8 cellular contexts compared by ENCODE assay signal in the genomic region with DNA sequence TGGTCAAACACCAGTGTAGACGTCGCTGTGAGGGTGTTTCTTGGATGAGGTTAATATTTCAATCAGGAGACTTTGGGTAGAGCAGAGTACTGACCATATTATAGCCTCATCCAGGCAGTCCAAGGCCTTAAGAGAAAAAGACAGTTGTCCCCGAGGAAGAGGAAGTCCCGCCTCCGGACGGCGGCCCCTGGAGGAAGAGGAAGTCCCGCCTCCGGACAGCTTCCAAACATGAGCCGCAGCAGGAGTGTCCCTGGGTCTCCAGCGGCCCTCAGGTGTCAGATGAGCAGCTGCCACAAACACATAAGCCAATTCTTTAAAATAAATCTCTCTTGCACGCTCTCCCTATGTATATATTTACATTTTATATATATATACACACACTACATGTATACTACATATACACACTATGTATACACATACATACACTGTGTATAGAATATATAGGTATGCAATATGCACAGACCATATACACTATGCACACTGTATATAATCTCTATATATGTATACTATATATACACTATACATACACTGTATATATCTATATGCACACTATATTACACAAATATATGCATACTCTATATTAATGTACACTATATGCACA. TPM values are rescaled to one million over a fixed set of nuclear protein-coding genes. Genes with fewer than 3 reads are reported as not detected.
DNase-seq lines count a peak whose midpoint lies in the region; ATAC-seq and TF ChIP-seq lines count a peak whose summit lies in the region.

No MANE protein-coding gene starts in this region.

- RAD21 ChIA-PET in HCT116 (lab: Charles Lee; ENCODE audit: low non-redundant PET in 1 of 2, low total read pairs in 2 of 2, uncharacterized antibody in 2 of 2, unreplicated experiment in 2 of 2): no interaction called here

- no peaks in the 10 kb centered on the region for H3K27me3 ChIP-seq in HCT116 (ENCODE audit: insufficient read depth, low read length)
- H3K27me3 ChIP-seq in body of pancreas: no peaks in the 10 kb centered on the region

- peak overlapping the region; percentile 74 for H3K4me2 ChIP-seq in HCT116 (ENCODE audit: low read length)

- POLR2A ChIA-PET in HCT116 (lab: Charles Lee): no interaction called here

- CTCF ChIA-PET in HCT116 (lab: Charles Lee): interaction anchor here (1.0 kb wide), 1 partner anchor 11 kb away, joined by 3 read pairs; no protein-coding TSS in a partner anchor

- peak overlapping the region; percentile 55 for H3K9ac ChIP-seq in HCT116 (ENCODE audit: low read length)

- no peaks in the 10 kb centered on the region for H4K20me1 ChIP-seq in HCT116 (ENCODE audit: insufficient read depth)

- H3K4me3 ChIP-seq in HCT116 (replicated peaks in 1 of 2; ENCODE audit: low read depth in 1 of 2, low read length in 2 of 2): peak overlapping the region; percentile 29 to 46
- no peak overlapping the region for H3K4me3 ChIP-seq in body of pancreas

- TF ChIP-seq POLR2A in HCT116 (IDR thresholded peaks at IDR 0.05; ENCODE audit: borderline replicate concordance, extremely low read depth, insufficient read depth, insufficient read length) (no peak), body of pancreas (IDR thresholded peaks at IDR 0.05) (no peak)

- H2AFZ ChIP-seq in HCT116 (ENCODE audit: low read depth, low read length, poor library complexity, severe bottlenecking): no peak overlapping the region

- H3K27ac ChIP-seq in HCT116 (ENCODE audit: low read depth, low read length) (peak overlapping the region; percentile 38; the same call in 1 of the 2 replicates), body of pancreas (no peak overlapping the region)

- 44 to 75% methylated on average over 12 of the region's 12 CpGs for WGBS in body of pancreas, 2 donors

- H3K36me3 ChIP-seq in HCT116 (ENCODE audit: control insufficient read depth in 1 of 2, insufficient read depth in 2 of 2, low read length in 2 of 2) (no peaks in the 10 kb centered on the region), body of pancreas (replicated peaks in 1 of 2; ENCODE audit: insufficient read depth in 1 of 2, low read depth in 2 of 2) (no peaks in the 10 kb centered on the region)

- TF ChIP-seq RAD21 in HCT116 (IDR thresholded peaks at IDR 0.05; ENCODE audit: low read depth): no peak

- H3K79me2 ChIP-seq in HCT116 (ENCODE audit: insufficient read depth, low read length): no peaks in the 10 kb centered on the region

- H3K4me1 ChIP-seq in HCT116 (ENCODE audit: control insufficient read depth in 1 of 2, insufficient read depth in 2 of 2, low read length in 2 of 2): peaks cover 0 to 4% of the 10 kb centered on the region in 2 experiments; a peak in 1 of 4 replicates
- peaks cover 11% of the 10 kb centered on the region for H3K4me1 ChIP-seq in body of pancreas

- intact Hi-C loops in HCT116 (cut with micrococcal nuclease): no loop called here
- intact Hi-C loops in body of pancreas (cut with DNase I): no loop called here

- no peaks in the 10 kb centered on the region for H3K9me2 ChIP-seq in HCT116 (ENCODE audit: insufficient read depth)

- ATAC-seq in HCT116: peak; percentile 92
- peak; percentile 34 for ATAC-seq in body of pancreas
- no peak for ATAC-seq in HG03457 (IDR thresholded peaks at IDR 0.05; ENCODE audit: unreplicated experiment)
- no peak for ATAC-seq in HG03378 (IDR thresholded peaks at IDR 0.05; ENCODE audit: unreplicated experiment)

- TF ChIP-seq CTCF in HCT116 (IDR thresholded peaks at IDR 0.05 in 2 of 3, conservative IDR thresholded peaks at IDR 0.05 in 1 of 3; ENCODE audit: borderline replicate concordance in 1 of 3, insufficient read depth in 1 of 3, low read depth in 2 of 3, low read length in 2 of 3) (no peak), body of pancreas (IDR thresholded peaks at IDR 0.05) (no peak)

- no peaks in the 10 kb centered on the region for H3K9me3 ChIP-seq in HCT116 (ENCODE audit: control insufficient read depth in 1 of 2, insufficient read depth in 1 of 2, low read depth in 1 of 2, low read length in 2 of 2)
- H3K9me3 ChIP-seq in body of pancreas: no peaks in the 10 kb centered on the region

- no TSS peak for BruUV-seq in HCT116 (replicated peaks; lab: Mats Ljungman, UMichigan)

- DNase-seq in HCT116 (ENCODE audit: low read depth, low spot score) (no peak), SKM-1 (lab: John Stamatoyannopoulos, UW; ENCODE audit: unreplicated experiment) (peak; percentile 59), body of pancreas (peak; percentile 54 to 72 (median 63)), NCI-H1105 (lab: John Stamatoyannopoulos, UW) (no peak), NCI-H524 (lab: John Stamatoyannopoulos, UW) (no peak)
- DNase-seq in stimulated activated CD4-positive, alpha-beta T cell treated with anti-CD3 and anti-CD28 coated beads, TNF-alpha, amount 100 ng/mL, for 48 hours (ENCODE audit: low read depth in 3 of 3): peak in 2 of 3 donors; percentile 37 to 59

TF ChIP-seq in HCT116, 20 proteins besides CTCF, POLR2A, EP300 and RAD21:
- TF ChIP-seq SRF (IDR thresholded peaks at IDR 0.05; ENCODE audit: low read depth): no peak
- TF ChIP-seq POLR2AphosphoS5 (IDR thresholded peaks at IDR 0.05; ENCODE audit: low read depth, low read length): peak; percentile 62

RNA-seq across cellular contexts. Expression of a gene that starts 37.5 kb away (rescaled TPM):
- 13.9 TPM for total RNA-seq in HCT116 (2021; ENCODE audit: unreplicated experiment)
- 7.3 and 7.9 TPM in 2 replicates for polyA plus RNA-seq in HCT116 (2012)
- 10 to 100 TPM; 31.9 to 46.5 TPM for total RNA-seq in body of pancreas

Comparison
In these comparisons a context has a peak if more than half of its experiments do, and no peak if none do; other contexts are left out.
1. ATAC-seq: peak in HCT116 (single experiment) and body of pancreas (single experiment); none in HG03457 (single experiment) and HG03378 (single experiment).
2. DNase-seq: peak in SKM-1 (single experiment), body of pancreas (4 of 4) and stimulated activated CD4-positive, alpha-beta T cell treated with anti-CD3 and anti-CD28 coated beads, TNF-alpha, amount 100 ng/mL, for 48 hours (2 of 3); none in HCT116 (single experiment), NCI-H1105 (single experiment) and NCI-H524 (0 of 2).
3. H3K4me3 ChIP-seq: peak in HCT116 (2 of 2); none in body of pancreas (0 of 2).